In genomic region chr7:108014747-108015682, GRCh38 we compare ENCODE assay signal across 13 cellular contexts. TPM values are rescaled to one million over a fixed set of nuclear protein-coding genes. Genes with fewer than 3 reads are reported as not detected.
DNase-seq lines count a peak whose midpoint lies in the region; ATAC-seq, FAIRE-seq and TF ChIP-seq lines count a peak whose summit lies in the region.
"Had no signal": no experiment of that assay in that cellular context is flagged by ENCODE, and none has a peak within 500 bp of the region (broad histone marks: within the 10 kb centered on the region; RNA-seq: fewer than 3 reads in every experiment).

No MANE protein-coding gene starts in this region.

- BruUV-seq in IMR-90 (replicated peaks; lab: Mats Ljungman, UMichigan): no TSS peak

- no peak overlapping the region for H2AFZ ChIP-seq in IMR-90 (replicated peaks; ENCODE audit: low read length, poor library complexity)

- H3K4me1 ChIP-seq in IMR-90 (ENCODE audit: control insufficient read depth, insufficient read depth, low read length): peaks cover 13% of the 10 kb centered on the region
- H3K4me1 ChIP-seq: gastrocnemius medialis had no signal

- peak overlapping the region; percentile 77 for H4K91ac ChIP-seq in IMR-90 (ENCODE audit: insufficient read depth, low read depth, low read length)

- peak overlapping the region; percentile 26 for H3K23ac ChIP-seq in IMR-90 (ENCODE audit: low read depth, low read length)

- H2BK20ac ChIP-seq in IMR-90 (ENCODE audit: low read depth, low read length): peak overlapping the region; percentile 74

- peak overlapping the region; percentile 64 for H3K56ac ChIP-seq in IMR-90 (ENCODE audit: extremely low read depth, insufficient read depth, low read length)

- no peak for TF ChIP-seq RAD21 in IMR-90 (IDR thresholded peaks at IDR 0.05; ENCODE audit: low read length)

- no peaks in the 10 kb centered on the region for H3K79me1 ChIP-seq in IMR-90 (ENCODE audit: low read depth in 1 of 2, low read length in 2 of 2)

- H2BK120ac ChIP-seq in IMR-90 (ENCODE audit: low read depth, low read length): peak overlapping the region; percentile 94

- peak overlapping the region; percentile 90 for H2AK5ac ChIP-seq in IMR-90 (ENCODE audit: low read depth, low read length)

- intact Hi-C loops in IMR-90 (cut with micrococcal nuclease): loop anchor here (5.0 kb wide), 1 partner anchor 117 kb away; the partner anchor contains the start of gene LAMB4

- peaks cover 16% of the 10 kb centered on the region; the same call in 1 of the 2 replicates for H3K9me1 ChIP-seq in IMR-90 (ENCODE audit: insufficient read depth, low read length)

- peak overlapping the region; percentile 92 for H3K4ac ChIP-seq in IMR-90 (ENCODE audit: low read depth, low read length)

- TF ChIP-seq POLR2A in IMR-90 (IDR thresholded peaks at IDR 0.05; ENCODE audit: low read depth, low read length): no peak

- CTCF ChIA-PET in IMR-90 (lab: Yijun Ruan, JAX): interaction anchor here (0.7 to 1.4 kb wide), 5 partner anchors 9 to 620 kb away, joined by 3 to 9 read pairs (median 3); partner anchors contain the start of gene LAMB1

- POLR2A ChIA-PET in IMR-90 (lab: Charles Lee; ENCODE audit: unreplicated experiment): interaction anchor here (0.6 to 1.1 kb wide), 2 partner anchors 10 to 13 kb away, joined by 3 to 8 read pairs; partner anchors contain the start of gene LAMB1

- H2BK15ac ChIP-seq in IMR-90 (ENCODE audit: low read depth, low read length): peak overlapping the region; percentile 62; the same call in 1 of the 3 replicates

- peak overlapping the region; percentile 11 for H3K4me2 ChIP-seq in IMR-90 (ENCODE audit: low read depth, low read length)

- dilution Hi-C loops in IMR-90 (cut with HindIII; ENCODE audit: low sequenced_read_pairs, unreplicated experiment): loop anchor here (25.0 kb wide), 1 partner anchor 122 kb away; the partner anchor contains the start of gene LAMB4

- peak overlapping the region; percentile 35 for H3K14ac ChIP-seq in IMR-90 (replicated peaks; ENCODE audit: low read depth, low read length)

- H3K9me3 ChIP-seq in IMR-90 (ENCODE audit: control insufficient read depth, insufficient read depth, low read length): no peaks in the 10 kb centered on the region
- H3K9me3 ChIP-seq: gastrocnemius medialis, neutrophil, Peyer's patch had no signal

- peak; percentile 94 for DNase-seq in A172 (ENCODE audit: low spot score)
- peak; percentile 90 for DNase-seq in IMR-90
- DNase-seq in bronchial epithelial cell (ENCODE audit: low read depth): peak; percentile 76
- DNase-seq in kidney glomerular epithelial cell (lab: John Stamatoyannopoulos, UW): peak; percentile 92
- DNase-seq in activated naive CD4-positive, alpha-beta T cell treated with anti-CD3 and anti-CD28 coated beads, Interleukin-2, amount 50 U/mL, for 16 hours: no peak
- DNase-seq in stimulated activated CD4-positive, alpha-beta T cell treated with anti-CD3 and anti-CD28 coated beads, Interleukin-4, amount 100 ng/mL, for 4 hours: no peak
- DNase-seq: gastrocnemius medialis; Peyer's patch; stimulated activated CD4-positive, alpha-beta T cell treated with anti-CD3 and anti-CD28 coated beads, Interleukin-2, amount 100 ng/mL, for 48 hours; stimulated activated naive CD8-positive, alpha-beta T cell treated with anti-CD3 and anti-CD28 coated beads, Interleukin-15, amount 100 ng/mL, for 72 hours had no signal

- TF ChIP-seq CTCF in IMR-90 (conservative IDR thresholded peaks at IDR 0.05; ENCODE audit: low read depth, low read length): no peak
- TF ChIP-seq CTCF in bronchial epithelial cell (IDR thresholded peaks at IDR 0.05; ENCODE audit: insufficient read depth, low read length, severe bottlenecking): no peak

- WGBS in IMR-90 (ENCODE audit: extremely low coverage in 2 of 2, insufficient read length in 1 of 2), 2 experiments: no CpG with 5 or more reads among the region's 6 CpGs

- no peak overlapping the region for H2AK9ac ChIP-seq in IMR-90 (replicated peaks; ENCODE audit: low read depth, low read length, poor library complexity)

- H2BK5ac ChIP-seq in IMR-90 (ENCODE audit: low read depth, low read length, poor library complexity, severe bottlenecking): peak overlapping the region; percentile 92

- peak; percentile 54 for ATAC-seq in IMR-90 (ENCODE audit: low read depth)
- no peak for ATAC-seq in HG03108 (IDR thresholded peaks at IDR 0.05; ENCODE audit: unreplicated experiment)
- no peak for ATAC-seq in HG03025 (IDR thresholded peaks at IDR 0.05; ENCODE audit: low FRiP score, unreplicated experiment)
- ATAC-seq: gastrocnemius medialis; stimulated activated naive CD8-positive, alpha-beta T cell treated with anti-CD3 and anti-CD28 coated beads, Interleukin-15, amount 100 ng/mL, for 72 hours had no signal

- H4K5ac ChIP-seq in IMR-90 (ENCODE audit: low read depth, low read length): peak overlapping the region; percentile 68

- H4K8ac ChIP-seq in IMR-90 (ENCODE audit: low read depth in 2 of 2, low read length in 2 of 2): peak overlapping the region; percentile 38 to 89; a peak in 3 of 4 replicates

- peak overlapping the region; percentile 84 for H3K18ac ChIP-seq in IMR-90 (ENCODE audit: low read depth, low read length)

- in situ Hi-C loops in IMR-90 (cut with MboI; ENCODE audit: low sequenced_read_pairs): no loop called here

- FAIRE-seq in bronchial epithelial cell (lab: Jason Lieb, UNC): no peak

- no peaks in the 10 kb centered on the region for H3K36me3 ChIP-seq in IMR-90 (ENCODE audit: control insufficient read depth, insufficient read depth, low read length)
- H3K36me3 ChIP-seq in bronchial epithelial cell (ENCODE audit: control insufficient read depth, insufficient read depth, low read length): no peaks in the 10 kb centered on the region
- H3K36me3 ChIP-seq: gastrocnemius medialis, neutrophil, Peyer's patch had no signal

- no peaks in the 10 kb centered on the region; the same call in 1 of the 2 replicates for H4K20me1 ChIP-seq in IMR-90 (ENCODE audit: insufficient read depth, low read length)

- H3K27ac ChIP-seq in IMR-90 (ENCODE audit: insufficient read depth, low read length): peak overlapping the region; percentile 92
- H3K27ac ChIP-seq: gastrocnemius medialis, neutrophil had no signal

- H3K27me3 ChIP-seq in IMR-90 (ENCODE audit: control insufficient read depth, insufficient read depth, low read length) (no peaks in the 10 kb centered on the region), bronchial epithelial cell (ENCODE audit: control insufficient read depth, insufficient read depth, low read length) (no peaks in the 10 kb centered on the region)
- H3K27me3 ChIP-seq: gastrocnemius medialis, Peyer's patch had no signal

- peak overlapping the region; percentile 27; the same call in 1 of the 2 replicates for H3K9ac ChIP-seq in IMR-90 (ENCODE audit: low read depth, low read length)

- H3K4me3 ChIP-seq in IMR-90 (ENCODE audit: insufficient read depth, low read depth, low read length) (no peak overlapping the region), bronchial epithelial cell (ENCODE audit: low read depth, low read length) (no peak overlapping the region)
- H3K4me3 ChIP-seq: gastrocnemius medialis, Peyer's patch had no signal

TF ChIP-seq in IMR-90, 13 proteins besides CTCF, POLR2A, EP300 and RAD21:
- TF ChIP-seq MXI1 (IDR thresholded peaks at IDR 0.05; ENCODE audit: borderline replicate concordance, low read depth, low read length) (no peak), RCOR1 (IDR thresholded peaks at IDR 0.05; ENCODE audit: insufficient replicate concordance, low read length) (peak; percentile 50), FOS (IDR thresholded peaks at IDR 0.05; ENCODE audit: low read depth, low read length) (peak; percentile 83)

RNA-seq across cellular contexts. Expression of gene LAMB1, which starts 12.1 kb away (rescaled TPM):
- total RNA-seq in A172 (2014; rRNA removed; shearing (Covaris generic)): 133 and 151 TPM in 2 replicates
- total RNA-seq in IMR-90 (2012; rRNA removed) (117 TPM in 2 replicates), bronchial epithelial cell (70.0 and 75.8 TPM in 2 replicates)
- polyA plus RNA-seq in IMR-90 (2012; rRNA removed): 97.5 and 114 TPM in 2 replicates
- 83.3 and 90.8 TPM in 2 replicates for polyA plus RNA-seq in IMR-90 (2012; cell fraction: cytosol; rRNA removed)
- 304 and 403 TPM in 2 replicates for polyA plus RNA-seq in IMR-90 (2012; cell fraction: nucleus; rRNA removed; ENCODE audit: low replicate concordance)

Comparison
In these comparisons a context has a peak if more than half of its experiments do, and no peak if none do; other contexts are left out.
1. DNase-seq: peak in A172 (single experiment), IMR-90 (single experiment), bronchial epithelial cell (single experiment) and kidney glomerular epithelial cell (single experiment); none in activated naive CD4-positive, alpha-beta T cell treated with anti-CD3 and anti-CD28 coated beads, Interleukin-2, amount 50 U/mL, for 16 hours (single experiment) and stimulated activated CD4-positive, alpha-beta T cell treated with anti-CD3 and anti-CD28 coated beads, Interleukin-4, amount 100 ng/mL, for 4 hours (0 of 2).